ENCODE assay signal across 8 cellular contexts in genomic region chr15:100349696-100350433, GRCh38. TPM values are rescaled to one million over a fixed set of nuclear protein-coding genes. Genes with fewer than 3 reads are reported as not detected.
DNase-seq lines count a peak whose midpoint lies in the region; ATAC-seq and TF ChIP-seq lines count a peak whose summit lies in the region.

No MANE protein-coding gene starts in this region.

- H3K27ac Mint-ChIP-seq in activated T-helper 17 cell treated with anti-CD3 and anti-CD28 coated beads, Interleukin-2, amount 50 U/mL, for 72 hours, result peak overlapping the region; percentile 82
- peak overlapping the region; percentile 77 to 97 (median 90) for H3K27ac Mint-ChIP-seq in naive thymus-derived CD8-positive, alpha-beta T cell
- H3K27ac Mint-ChIP-seq in stimulated activated memory B cell treated with anti-CD40 and anti-IgM and Interleukin-4, amounts not matched to agents 10 μg/mL and 1 μg/mL and 100 μg/mL, for 72 hours, result peak overlapping the region; percentile 89

- peak overlapping the region; percentile 94 for H3K4me3 Mint-ChIP-seq in activated T-helper 17 cell treated with anti-CD3 and anti-CD28 coated beads, Interleukin-2, amount 50 U/mL, for 72 hours
- H3K4me3 Mint-ChIP-seq in naive thymus-derived CD8-positive, alpha-beta T cell, result peak overlapping the region; percentile 88 to 97 (median 92)
- H3K4me3 Mint-ChIP-seq in stimulated activated memory B cell treated with anti-CD40 and anti-IgM and Interleukin-4, amounts not matched to agents 10 μg/mL and 1 μg/mL and 100 μg/mL, for 72 hours, result peak overlapping the region; percentile 86

- peak overlapping the region; percentile 45 to 76 (median 54) for H3K4me3 ChIP-seq in fibroblast of lung (replicated peaks in 1 of 4; ENCODE audit: control extremely low read depth in 1 of 4, insufficient read depth in 1 of 4, low read depth in 3 of 4, low read length in 4 of 4)

- no peaks in the 10 kb centered on the region for H3K9me3 Mint-ChIP-seq in activated T-helper 17 cell treated with anti-CD3 and anti-CD28 coated beads, Interleukin-2, amount 50 U/mL, for 72 hours
- H3K9me3 Mint-ChIP-seq in naive thymus-derived CD8-positive, alpha-beta T cell, result no peaks in the 10 kb centered on the region
- no peaks in the 10 kb centered on the region for H3K9me3 Mint-ChIP-seq in stimulated activated memory B cell treated with anti-CD40 and anti-IgM and Interleukin-4, amounts not matched to agents 10 μg/mL and 1 μg/mL and 100 μg/mL, for 72 hours

- H3K36me3 Mint-ChIP-seq in activated T-helper 17 cell treated with anti-CD3 and anti-CD28 coated beads, Interleukin-2, amount 50 U/mL, for 72 hours (ENCODE audit: low read depth), result no peaks in the 10 kb centered on the region
- H3K36me3 Mint-ChIP-seq in naive thymus-derived CD8-positive, alpha-beta T cell, result no peaks in the 10 kb centered on the region
- no peaks in the 10 kb centered on the region for H3K36me3 Mint-ChIP-seq in stimulated activated memory B cell treated with anti-CD40 and anti-IgM and Interleukin-4, amounts not matched to agents 10 μg/mL and 1 μg/mL and 100 μg/mL, for 72 hours

- H3K36me3 ChIP-seq in fibroblast of lung (ENCODE audit: control insufficient read depth, insufficient read depth, low read length), result no peaks in the 10 kb centered on the region

- H3K4me2 ChIP-seq in fibroblast of lung (ENCODE audit: extremely low read depth, insufficient read depth, low read length), result peak overlapping the region; percentile 89

- peak; percentile 98 for ATAC-seq in GM21447 (IDR thresholded peaks at IDR 0.05; ENCODE audit: unreplicated experiment)
- peak; percentile 96 for ATAC-seq in activated T-helper 17 cell treated with anti-CD3 and anti-CD28 coated beads, Interleukin-2, amount 50 U/mL, for 72 hours (replicated peaks)
- peak; percentile 95 to 97 for ATAC-seq in naive thymus-derived CD8-positive, alpha-beta T cell
- peak; percentile 92 for ATAC-seq in stimulated activated memory B cell treated with anti-CD40 and anti-IgM and Interleukin-4, amounts not matched to agents 10 μg/mL and 1 μg/mL and 100 μg/mL, for 72 hours

- no peaks in the 10 kb centered on the region for H3K9me3 ChIP-seq in fibroblast of lung (ENCODE audit: control insufficient read depth, insufficient read depth, low read depth, low read length)

- H3K4me1 Mint-ChIP-seq in activated T-helper 17 cell treated with anti-CD3 and anti-CD28 coated beads, Interleukin-2, amount 50 U/mL, for 72 hours, result no peaks in the 10 kb centered on the region
- peaks cover 9 to 13% (median 11%) of the 10 kb centered on the region in 4 donors for H3K4me1 Mint-ChIP-seq in naive thymus-derived CD8-positive, alpha-beta T cell
- H3K4me1 Mint-ChIP-seq in stimulated activated memory B cell treated with anti-CD40 and anti-IgM and Interleukin-4, amounts not matched to agents 10 μg/mL and 1 μg/mL and 100 μg/mL, for 72 hours, result peaks cover 12% of the 10 kb centered on the region

- H3K79me2 ChIP-seq in fibroblast of lung (ENCODE audit: control insufficient read depth, insufficient read depth, low read length), result no peaks in the 10 kb centered on the region

- peaks cover 19% of the 10 kb centered on the region for H3K27me3 Mint-ChIP-seq in activated T-helper 17 cell treated with anti-CD3 and anti-CD28 coated beads, Interleukin-2, amount 50 U/mL, for 72 hours
- H3K27me3 Mint-ChIP-seq in naive thymus-derived CD8-positive, alpha-beta T cell, result peaks cover 11 to 29% (median 16%) of the 10 kb centered on the region in 5 donors
- H3K27me3 Mint-ChIP-seq in stimulated activated memory B cell treated with anti-CD40 and anti-IgM and Interleukin-4, amounts not matched to agents 10 μg/mL and 1 μg/mL and 100 μg/mL, for 72 hours, result peaks cover 28% of the 10 kb centered on the region

- DNase-seq in DMS 273 treated with DMSO at 0.1 percent for 48 hours (lab: John Stamatoyannopoulos, UW) (peak; percentile 14), HuH-7 (ENCODE audit: low spot score) (peak; percentile 88), RPMI7951 (ENCODE audit: low read depth) (peak; percentile 84), fibroblast of lung (ENCODE audit: low read depth in 2 of 2) (peak; percentile 75 to 84)
- peak; percentile 71 to 91 (median 82) for DNase-seq in naive thymus-derived CD8-positive, alpha-beta T cell

- peak overlapping the region; percentile 90 for H2AFZ ChIP-seq in fibroblast of lung (ENCODE audit: low read length)

- H3K27me3 ChIP-seq in fibroblast of lung (ENCODE audit: control insufficient read depth, insufficient read depth, low read length), result no peaks in the 10 kb centered on the region

- TF ChIP-seq CTCF in fibroblast of lung (conservative IDR thresholded peaks at IDR 0.05 in 1 of 2, IDR thresholded peaks at IDR 0.05 in 1 of 2; ENCODE audit: low read depth in 1 of 2, low read length in 2 of 2), result peak; percentile 85 to 95

- peak overlapping the region; percentile 56 for H3K9ac ChIP-seq in fibroblast of lung (ENCODE audit: insufficient read depth, low read length)

- no peaks in the 10 kb centered on the region for H4K20me1 ChIP-seq in fibroblast of lung (ENCODE audit: control insufficient read depth, extremely low read depth, insufficient read depth, low read length)

- POLR2A ChIA-PET in naive thymus-derived CD8-positive, alpha-beta T cell (lab: Charles Lee), result interaction anchor here (0.6 to 2.6 kb wide), 11 partner anchors 9 to 617 kb away, joined by 3 to 16 read pairs (median 4); partner anchors contain the start of genes LINS1 and LYSMD4

- no peaks in the 10 kb centered on the region for H3K4me1 ChIP-seq in fibroblast of lung (ENCODE audit: control insufficient read depth, extremely low read depth, insufficient read depth, low read length)

- H3K27ac ChIP-seq in fibroblast of lung (ENCODE audit: insufficient read depth, low read length), result no peak overlapping the region

RNA-seq across cellular contexts. Expression of gene ADAMTS17, which starts 8.1 kb away (rescaled TPM):
- 1.6 and 2.7 TPM in 2 replicates for total RNA-seq in RPMI7951 (2014; rRNA removed; shearing (Covaris generic))
- 1 to 10 TPM in 1 of 2 donors, under 1 TPM in 1; 0.37 to 1.1 TPM for total RNA-seq in activated T-helper 17 cell treated with anti-CD3 and anti-CD28 coated beads, Interleukin-2, amount 50 U/mL, for 72 hours
- total RNA-seq in fibroblast of lung, result under 0.01 and 0.17 TPM in 2 replicates
- polyA plus RNA-seq in fibroblast of lung, result 0.01 and 0.09 TPM in 2 replicates
- 0.02 and 0.08 TPM in 2 replicates for polyA plus RNA-seq in fibroblast of lung (2012)
- 0.98 TPM in 1 of 2 replicates, not detected in the other for polyA minus RNA-seq in fibroblast of lung (ENCODE audit: low replicate concordance)
- total RNA-seq in naive thymus-derived CD8-positive, alpha-beta T cell, result 1 to 10 TPM; 2.4 to 4.6 TPM
- polyA plus RNA-seq in naive thymus-derived CD8-positive, alpha-beta T cell, result 1 to 10 TPM in 1 of 3 donors, under 1 TPM in 2; 0.20 to 1.8 (median 0.29) TPM

Comparison
In these comparisons a context has a peak if more than half of its experiments do, and no peak if none do; other contexts are left out.
1. DNase-seq: peak in every context shown above with its lines; median percentile 88 in HuH-7; 84 in RPMI7951; 82 in naive thymus-derived CD8-positive, alpha-beta T cell; 80 in fibroblast of lung; 14 in DMS 273 treated with DMSO at 0.1 percent for 48 hours.